Comparison of ENCODE assay signal across 16 cellular contexts in the genomic region with DNA sequence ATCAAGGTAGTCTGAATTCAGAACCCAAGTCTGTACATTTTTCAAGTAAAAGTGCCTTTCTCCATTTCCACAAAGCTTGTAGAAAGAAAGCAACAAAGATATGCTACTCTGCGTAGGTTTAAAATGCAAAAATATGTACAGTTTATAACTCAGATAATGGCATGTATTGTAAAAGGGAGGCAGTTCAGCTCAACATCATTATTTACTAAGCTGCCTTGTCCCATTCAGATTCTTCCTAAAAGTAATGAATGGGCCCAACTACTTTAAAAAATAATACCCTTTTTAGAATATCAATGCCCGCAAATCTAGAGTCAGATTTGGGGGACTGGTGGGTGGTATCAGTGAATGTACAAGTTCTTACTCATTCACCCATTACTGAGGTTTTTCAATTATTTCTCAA.
"Had no signal": no experiment of that assay in that cellular context is flagged by ENCODE, and none has a peak within 500 bp of the region (broad histone marks: within the 10 kb centered on the region; RNA-seq: fewer than 3 reads in every experiment).

No MANE protein-coding gene starts in this region.

- H3K4me1 Mint-ChIP-seq: activated CD8-positive, alpha-beta memory T cell treated with anti-CD3 and anti-CD28 coated beads, Interleukin-2, amount 10 ng/mL, durations not matched to agents 7 days and 5 days; naive thymus-derived CD8-positive, alpha-beta T cell; T-helper 17 cell had no signal

- H3K4me3 Mint-ChIP-seq: activated CD8-positive, alpha-beta memory T cell treated with anti-CD3 and anti-CD28 coated beads, Interleukin-2, amount 10 ng/mL, durations not matched to agents 7 days and 5 days; activated naive CD8-positive, alpha-beta T cell; activated T-cell treated with anti-CD3 and anti-CD28 coated beads, Interleukin-2, amount 50 U/mL, for 24 hours; naive thymus-derived CD8-positive, alpha-beta T cell; T-helper 17 cell had no signal

- H3K4me3 ChIP-seq: gastrocnemius medialis, lower lobe of right lung had no signal

- H3K27ac Mint-ChIP-seq: activated CD8-positive, alpha-beta memory T cell treated with anti-CD3 and anti-CD28 coated beads, Interleukin-2, amount 10 ng/mL, durations not matched to agents 7 days and 5 days; activated naive CD8-positive, alpha-beta T cell; activated T-cell treated with anti-CD3 and anti-CD28 coated beads, Interleukin-2, amount 50 U/mL, for 24 hours; naive thymus-derived CD8-positive, alpha-beta T cell; T-helper 17 cell had no signal

- H3K27me3 Mint-ChIP-seq: activated CD8-positive, alpha-beta memory T cell treated with anti-CD3 and anti-CD28 coated beads, Interleukin-2, amount 10 ng/mL, durations not matched to agents 7 days and 5 days; activated T-cell treated with anti-CD3 and anti-CD28 coated beads, Interleukin-2, amount 50 U/mL, for 24 hours; naive thymus-derived CD8-positive, alpha-beta T cell; T-helper 17 cell had no signal

- H3K27ac ChIP-seq: lower lobe of right lung had no signal

- FAIRE-seq: endothelial cell of umbilical vein had no signal

- H3K27me3 ChIP-seq: gastrocnemius medialis had no signal

- ATAC-seq: activated CD4-positive, CD25-positive, alpha-beta regulatory T cell treated with anti-CD3 and anti-CD28 coated beads, Interleukin-2, amount 50 U/mL, for 24 hours; activated CD8-positive, alpha-beta memory T cell treated with anti-CD3 and anti-CD28 coated beads, Interleukin-2, amount 10 ng/mL, durations not matched to agents 7 days and 5 days; gastrocnemius medialis; lower lobe of right lung; naive thymus-derived CD8-positive, alpha-beta T cell; sciatic nerve; T-helper 17 cell had no signal

- H3K9me3 ChIP-seq: gastrocnemius medialis, lower lobe of right lung had no signal

- H3K36me3 Mint-ChIP-seq: activated CD8-positive, alpha-beta memory T cell treated with anti-CD3 and anti-CD28 coated beads, Interleukin-2, amount 10 ng/mL, durations not matched to agents 7 days and 5 days had no signal

- DNase-seq: activated CD4-positive, alpha-beta T cell treated with anti-CD3 and anti-CD28 coated beads, Interleukin-2, amount 50 U/mL, for 48 hours; activated CD8-positive, alpha-beta memory T cell treated with anti-CD3 and anti-CD28 coated beads, Interleukin-2, amount 10 ng/mL, durations not matched to agents 7 days and 5 days; activated effector memory CD4-positive, alpha-beta T cell treated with anti-CD3 and anti-CD28 coated beads, Interleukin-2, amount 50 U/mL, for 16 hours; activated T-cell treated with anti-CD3 and anti-CD28 coated beads, Interleukin-2, amount 50 U/mL, for 24 hours; amygdala; gastrocnemius medialis; lower lobe of right lung; midbrain; naive thymus-derived CD8-positive, alpha-beta T cell; stimulated activated CD4-positive, alpha-beta T cell treated with anti-CD3 and anti-CD28 coated beads, Interleukin-12 subunit alpha, Interleukin-12 subunit beta, amount 100 ng/mL, for 4 hours; stimulated activated naive CD4-positive, alpha-beta T cell treated with Interleukin-2 at 50 U/mL for 16 hours; T-helper 17 cell had no signal
